Comparison of ENCODE assay signal across 19 cellular contexts in the genomic region with DNA sequence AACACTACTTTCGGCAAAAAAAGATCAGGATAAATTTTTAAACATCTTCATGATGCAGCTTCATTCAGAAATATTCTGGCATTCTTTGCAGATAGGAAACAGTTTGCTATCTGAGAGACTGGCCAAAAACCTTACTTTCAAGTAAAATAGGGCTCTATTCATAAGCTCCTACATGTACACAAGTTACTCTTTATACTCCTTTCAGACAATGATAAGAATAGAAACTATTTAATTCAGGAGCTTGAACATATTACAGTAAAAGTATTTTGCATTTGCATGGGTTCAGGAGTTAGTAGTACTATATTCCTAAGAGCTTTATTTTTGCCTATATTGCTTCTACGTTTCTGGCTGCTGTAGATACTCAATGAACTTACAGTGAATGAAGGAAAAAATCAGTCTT.
DNase-seq lines count a peak whose midpoint lies in the region; ATAC-seq and TF ChIP-seq lines count a peak whose summit lies in the region.
"Had no signal": no experiment of that assay in that cellular context is flagged by ENCODE, and none has a peak within 500 bp of the region (broad histone marks: within the 10 kb centered on the region; RNA-seq: fewer than 3 reads in every experiment).

No MANE protein-coding gene starts in this region.

- no peaks in the 10 kb centered on the region for H3K4me1 Mint-ChIP-seq in activated CD4-positive, alpha-beta T cell treated with anti-CD3 and anti-CD28 coated beads for 36 hours
- H3K4me1 Mint-ChIP-seq: CD4-positive, CD25-positive, alpha-beta regulatory T cell had no signal

- peaks cover 3% of the 10 kb centered on the region for H3K79me2 ChIP-seq in mammary epithelial cell (ENCODE audit: insufficient read depth, low read length)
- peaks cover 3% of the 10 kb centered on the region for H3K79me2 ChIP-seq in hepatocyte
- H3K79me2 ChIP-seq in smooth muscle cell (ENCODE audit: low read depth), result peaks cover 90% of the 10 kb centered on the region

- H3K9me3 Mint-ChIP-seq in activated CD4-positive, alpha-beta T cell treated with anti-CD3 and anti-CD28 coated beads for 36 hours (ENCODE audit: low read depth), result no peaks in the 10 kb centered on the region

- H3F3A ChIP-seq in smooth muscle cell (ENCODE audit: low read depth), result peaks cover 4% of the 10 kb centered on the region

- H3K4me3 ChIP-seq in mammary epithelial cell (replicated peaks in 1 of 3; ENCODE audit: insufficient read depth in 1 of 3, low read depth in 2 of 3, low read length in 3 of 3), result no peak overlapping the region
- no peak overlapping the region for H3K4me3 ChIP-seq in breast epithelium
- H3K4me3 ChIP-seq in hepatocyte, result no peak overlapping the region
- H3K4me3 ChIP-seq in smooth muscle cell, result no peak overlapping the region

- H3K9me3 ChIP-seq in mammary epithelial cell (replicated peaks; ENCODE audit: insufficient read depth, low read length) (no peaks in the 10 kb centered on the region), breast epithelium (no peaks in the 10 kb centered on the region), hepatocyte (ENCODE audit: low read depth) (no peaks in the 10 kb centered on the region), smooth muscle cell (replicated peaks; ENCODE audit: low read depth) (no peaks in the 10 kb centered on the region)

- no peaks in the 10 kb centered on the region for H4K20me1 ChIP-seq in mammary epithelial cell (ENCODE audit: insufficient read depth, low read length)
- H4K20me1 ChIP-seq in hepatocyte (ENCODE audit: insufficient read depth, poor library complexity, severe bottlenecking), result no peaks in the 10 kb centered on the region
- peaks cover 54% of the 10 kb centered on the region for H4K20me1 ChIP-seq in smooth muscle cell (ENCODE audit: low read depth)

- no peak overlapping the region for H3K27ac ChIP-seq in mammary epithelial cell (ENCODE audit: insufficient read depth, low read depth, low read length)
- no peak overlapping the region for H3K27ac ChIP-seq in breast epithelium
- no peak overlapping the region for H3K27ac ChIP-seq in hepatocyte
- H3K27ac ChIP-seq in smooth muscle cell (ENCODE audit: low read depth), result peak overlapping the region; percentile 86
- H3K27ac ChIP-seq: RWPE1 had no signal

- BruUV-seq in mammary epithelial cell (replicated peaks; lab: Mats Ljungman, UMichigan), result no TSS peak

- DNase-seq in mammary epithelial cell (no peak), breast epithelium (ENCODE audit: low spot score in 2 of 2) (no peak), SK-MEL-5 (ENCODE audit: low read depth, low spot score) (peak; percentile 72), hepatocyte (ENCODE audit: low spot score) (no peak), smooth muscle cell (lab: John Stamatoyannopoulos, UW; ENCODE audit: unreplicated experiment) (no peak)
- no peak for DNase-seq in activated CD4-positive, alpha-beta T cell treated with anti-CD3 and anti-CD28 coated beads for 36 hours
- DNase-seq: CD4-positive, CD25-positive, alpha-beta regulatory T cell; NCI-H1048; NCI-H1417 treated with DMSO at 0.1 percent for 48 hours; NCI-H1694 treated with DMSO at 0.1 percent for 48 hours; NCI-H2081; NCI-H2227 treated with DMSO at 0.1 percent for 48 hours; NCI-H69; SHP77 treated with DMSO at 0.1 percent for 48 hours had no signal

- 85% methylated on average over 2 of the region's 2 CpGs for WGBS in mammary epithelial cell (ENCODE audit: low coverage, missing lambda C conversion rate)
- 62% methylated on average over 2 of the region's 2 CpGs for WGBS in hepatocyte (ENCODE audit: low lambda C conversion rate, missing lambda C conversion rate)
- 64% methylated on average over 2 of the region's 2 CpGs for WGBS in smooth muscle cell (ENCODE audit: low lambda C conversion rate)

- no peak for ATAC-seq in HG02763 (IDR thresholded peaks at IDR 0.05; ENCODE audit: unreplicated experiment)
- ATAC-seq in activated CD4-positive, alpha-beta T cell treated with anti-CD3 and anti-CD28 coated beads for 36 hours, result no peak
- ATAC-seq in HG03460 (IDR thresholded peaks at IDR 0.05; ENCODE audit: unreplicated experiment), result no peak
- ATAC-seq: Panc1, SK-N-SH treated with all-trans-retinoic acid at 6 μM for 48 hours had no signal

- no peaks in the 10 kb centered on the region for H3K27me3 ChIP-seq in mammary epithelial cell (ENCODE audit: insufficient read depth, low read length)
- H3K27me3 ChIP-seq in breast epithelium, result no peaks in the 10 kb centered on the region
- H3K27me3 ChIP-seq in hepatocyte, result no peaks in the 10 kb centered on the region
- H3K27me3 ChIP-seq in smooth muscle cell (ENCODE audit: low read depth), result no peaks in the 10 kb centered on the region

- no peak overlapping the region for H2AFZ ChIP-seq in mammary epithelial cell (ENCODE audit: low read depth, low read length)
- H2AFZ ChIP-seq in hepatocyte, result no peak overlapping the region
- H2AFZ ChIP-seq in smooth muscle cell (ENCODE audit: low read depth), result no peak overlapping the region

- H3K27me3 Mint-ChIP-seq in activated CD4-positive, alpha-beta T cell treated with anti-CD3 and anti-CD28 coated beads for 36 hours, result no peaks in the 10 kb centered on the region
- H3K27me3 Mint-ChIP-seq: CD4-positive, CD25-positive, alpha-beta regulatory T cell had no signal

- H3K36me3 ChIP-seq in mammary epithelial cell (ENCODE audit: insufficient read depth, low read length) (peaks cover 9% of the 10 kb centered on the region), breast epithelium (no peaks in the 10 kb centered on the region), hepatocyte (replicated peaks; ENCODE audit: insufficient read depth, low read depth) (no peaks in the 10 kb centered on the region), smooth muscle cell (ENCODE audit: low read depth) (peaks cover 30% of the 10 kb centered on the region)

- intact Hi-C loops in mammary epithelial cell (cut with micrococcal nuclease) (no loop called here), breast epithelium (cut with DNase I; ENCODE audit: low total_unique reads) (no loop called here)
- intact Hi-C loops in activated CD4-positive, alpha-beta T cell treated with anti-CD3 and anti-CD28 coated beads for 36 hours (cut with DNase I, micrococcal nuclease), result no loop called here

- H3K36me3 Mint-ChIP-seq in activated CD4-positive, alpha-beta T cell treated with anti-CD3 and anti-CD28 coated beads for 36 hours (ENCODE audit: low read depth), result no peaks in the 10 kb centered on the region
- H3K36me3 Mint-ChIP-seq: CD4-positive, CD25-positive, alpha-beta regulatory T cell had no signal

- no peaks in the 10 kb centered on the region for H3K9me2 ChIP-seq in hepatocyte (replicated peaks; ENCODE audit: insufficient read depth)

- CTCF ChIA-PET in mammary epithelial cell (lab: Charles Lee; ENCODE audit: low non-redundant PET), result no interaction called here
- CTCF ChIA-PET in activated CD4-positive, alpha-beta T cell treated with anti-CD3 and anti-CD28 coated beads for 36 hours (lab: Charles Lee), result interaction anchor here (1.1 kb wide), 1 partner anchor 237 kb away, joined by 4 read pairs; no protein-coding TSS in a partner anchor

- TF ChIP-seq CTCF in mammary epithelial cell (conservative IDR thresholded peaks at IDR 0.05 in 1 of 2, IDR thresholded peaks at IDR 0.05 in 1 of 2; ENCODE audit: extremely low read depth in 1 of 2, insufficient read depth in 1 of 2, low read depth in 1 of 2, low read length in 2 of 2) (no peak), breast epithelium (IDR thresholded peaks at IDR 0.05) (no peak), hepatocyte (IDR thresholded peaks at IDR 0.05; ENCODE audit: poor library complexity) (no peak), smooth muscle cell (IDR thresholded peaks at IDR 0.05; ENCODE audit: borderline replicate concordance, insufficient read depth, poor library complexity, severe bottlenecking) (no peak)

- no peak overlapping the region for H3K4me3 Mint-ChIP-seq in activated CD4-positive, alpha-beta T cell treated with anti-CD3 and anti-CD28 coated beads for 36 hours
- H3K4me3 Mint-ChIP-seq: CD4-positive, CD25-positive, alpha-beta regulatory T cell had no signal

- H3K9ac ChIP-seq in mammary epithelial cell (ENCODE audit: insufficient read depth, low read length) (no peak overlapping the region), smooth muscle cell (ENCODE audit: low read depth) (no peak overlapping the region)

- POLR2A ChIA-PET in activated CD4-positive, alpha-beta T cell treated with anti-CD3 and anti-CD28 coated beads for 36 hours (lab: Charles Lee), result no interaction called here

- no peak overlapping the region for H3K27ac Mint-ChIP-seq in activated CD4-positive, alpha-beta T cell treated with anti-CD3 and anti-CD28 coated beads for 36 hours
- H3K27ac Mint-ChIP-seq: CD4-positive, CD25-positive, alpha-beta regulatory T cell had no signal

- in situ Hi-C loops in mammary epithelial cell (cut with MboI; ENCODE audit: low sequenced_read_pairs in 2 of 2), result no loop called here
- in situ Hi-C loops in SK-MEL-5 (cut with HindIII; ENCODE audit: low pct_unique_long_range_greater_than_20kb, low sequenced_read_pairs), result no loop called here

- dilution Hi-C loops in mammary epithelial cell (cut with HindIII; ENCODE audit: low sequenced_read_pairs), result no loop called here

- H3K4me2 ChIP-seq in mammary epithelial cell (ENCODE audit: insufficient read depth, low read depth, low read length) (peak overlapping the region; percentile 3), hepatocyte (peak overlapping the region; percentile 23), smooth muscle cell (no peak overlapping the region)

- TF ChIP-seq POLR2A in breast epithelium (IDR thresholded peaks at IDR 0.05), result no peak

- H3K4me1 ChIP-seq in mammary epithelial cell (ENCODE audit: insufficient read depth, low read length), result peaks cover 4% of the 10 kb centered on the region
- no peaks in the 10 kb centered on the region for H3K4me1 ChIP-seq in breast epithelium
- peaks cover 17% of the 10 kb centered on the region for H3K4me1 ChIP-seq in hepatocyte (ENCODE audit: insufficient read depth)
- no peaks in the 10 kb centered on the region for H3K4me1 ChIP-seq in smooth muscle cell (ENCODE audit: low read depth)
